23 cellular contexts compared by ENCODE assay signal in genomic region chr9:34267660-34268059, GRCh38.
A peak's percentile ranks its signal among the peaks of the same experiment; 100 is the strongest.
DNase-seq lines count a peak whose midpoint lies in the region; ATAC-seq and TF ChIP-seq lines count a peak whose summit lies in the region.
"Had no signal": no experiment of that assay in that cellular context is flagged by ENCODE, and none has a peak within 500 bp of the region (broad histone marks: within the 10 kb centered on the region; RNA-seq: fewer than 3 reads in every experiment).

No MANE protein-coding gene starts in this region.

- POLR2A ChIA-PET in GM10248 (lab: Yijun Ruan, JAX) = no interaction called here

- TF ChIP-seq CTCF in ascending aorta (IDR thresholded peaks at IDR 0.05) (no peak), suprapubic skin (IDR thresholded peaks at IDR 0.05) (no peak), GM10248 (IDR thresholded peaks at IDR 0.05; ENCODE audit: control extremely low read depth, extremely low read depth, low read depth, missing control alignments) (no peak)

- intact Hi-C loops in ascending aorta (cut with DNase I) = no loop called here

- H3K36me3 ChIP-seq in ascending aorta = no peaks in the 10 kb centered on the region
- no peaks in the 10 kb centered on the region for H3K36me3 ChIP-seq in suprapubic skin
- H3K36me3 ChIP-seq: tibial nerve had no signal

- no peaks in the 10 kb centered on the region for H3K9me3 ChIP-seq in ascending aorta
- no peaks in the 10 kb centered on the region for H3K9me3 ChIP-seq in suprapubic skin
- H3K9me3 ChIP-seq: Caco-2, tibial nerve had no signal

- H3K27ac ChIP-seq in ascending aorta = no peak overlapping the region
- no peak overlapping the region for H3K27ac ChIP-seq in suprapubic skin
- H3K27ac ChIP-seq: epithelial cell of prostate, skin epidermis, tibial nerve had no signal

- H3K27me3 ChIP-seq in ascending aorta (no peaks in the 10 kb centered on the region), suprapubic skin (no peaks in the 10 kb centered on the region)
- H3K27me3 ChIP-seq: tibial nerve had no signal

- peak; percentile 60 for ATAC-seq in GM18861 (IDR thresholded peaks at IDR 0.05; ENCODE audit: unreplicated experiment)
- ATAC-seq: stimulated activated naive CD8-positive, alpha-beta T cell treated with anti-CD3 and anti-CD28 coated beads, Interleukin-15, Interleukin-2, amounts not matched to agents 100 U/mL and 50 U/mL, for 24 hours had no signal

- 84% methylated on average over 1 of the region's 1 CpG for WGBS in suprapubic skin

- no peak for TF ChIP-seq POLR2A in suprapubic skin (IDR thresholded peaks at IDR 0.05)

- no peak for TF ChIP-seq EP300 in suprapubic skin (IDR thresholded peaks at IDR 0.05)

- CTCF ChIA-PET in GM10248 (lab: Yijun Ruan, JAX) = no interaction called here

- H3K4me3 ChIP-seq in ascending aorta (no peak overlapping the region), suprapubic skin (no peak overlapping the region)
- H3K4me3 ChIP-seq: skin epidermis, tibial nerve had no signal

- peak; percentile 14 for DNase-seq in COR-L47 (lab: John Stamatoyannopoulos, UW)
- peak; percentile 54 to 83 for DNase-seq in NCI-H2081 (lab: John Stamatoyannopoulos, UW)
- peak; percentile 51 for DNase-seq in kidney tubule cell (ENCODE audit: low spot score)
- no peak for DNase-seq in ascending aorta (ENCODE audit: low spot score in 2 of 2)
- DNase-seq in suprapubic skin (ENCODE audit: low spot score in 2 of 2) = no peak
- no peak for DNase-seq in GM10248 (ENCODE audit: extremely low spot score)
- DNase-seq: activated CD8-positive, alpha-beta memory T cell treated with anti-CD3 and anti-CD28 coated beads for 24 hours; activated naive CD4-positive, alpha-beta T cell treated with anti-CD3 and anti-CD28 coated beads, Interleukin-2, amount 10 ng/mL, durations not matched to agents 7 days and 5 days; activated T-cell treated with anti-CD3 and anti-CD28 coated beads, Interleukin-2, amount 50 U/mL, for 48 hours; AML-193; anterior cingulate cortex; Caco-2; caudate nucleus; KBM-7; NCI-H1048; NCI-H2227 treated with DMSO at 0.1 percent for 48 hours; stimulated activated CD4-positive, alpha-beta T cell treated with anti-CD3 and anti-CD28 coated beads, Interleukin-2, amount 100 ng/mL, for 48 hours; stimulated activated naive CD8-positive, alpha-beta T cell treated with anti-CD3 and anti-CD28 coated beads, Interleukin-15, Interleukin-2, amounts not matched to agents 100 U/mL and 50 U/mL, for 24 hours; T1000 had no signal

- H3K4me1 ChIP-seq in ascending aorta (no peaks in the 10 kb centered on the region), suprapubic skin (no peaks in the 10 kb centered on the region)
- H3K4me1 ChIP-seq: Caco-2, tibial nerve had no signal

Comparison
In these comparisons a context has a peak if more than half of its experiments do, and no peak if none do; other contexts are left out.
1. DNase-seq: peak in COR-L47 (single experiment), NCI-H2081 (2 of 2) and kidney tubule cell (single experiment); none in ascending aorta (0 of 2), suprapubic skin (0 of 2) and GM10248 (single experiment).